Comparison of ENCODE assay signal across 1 cellular context in the genomic region with DNA sequence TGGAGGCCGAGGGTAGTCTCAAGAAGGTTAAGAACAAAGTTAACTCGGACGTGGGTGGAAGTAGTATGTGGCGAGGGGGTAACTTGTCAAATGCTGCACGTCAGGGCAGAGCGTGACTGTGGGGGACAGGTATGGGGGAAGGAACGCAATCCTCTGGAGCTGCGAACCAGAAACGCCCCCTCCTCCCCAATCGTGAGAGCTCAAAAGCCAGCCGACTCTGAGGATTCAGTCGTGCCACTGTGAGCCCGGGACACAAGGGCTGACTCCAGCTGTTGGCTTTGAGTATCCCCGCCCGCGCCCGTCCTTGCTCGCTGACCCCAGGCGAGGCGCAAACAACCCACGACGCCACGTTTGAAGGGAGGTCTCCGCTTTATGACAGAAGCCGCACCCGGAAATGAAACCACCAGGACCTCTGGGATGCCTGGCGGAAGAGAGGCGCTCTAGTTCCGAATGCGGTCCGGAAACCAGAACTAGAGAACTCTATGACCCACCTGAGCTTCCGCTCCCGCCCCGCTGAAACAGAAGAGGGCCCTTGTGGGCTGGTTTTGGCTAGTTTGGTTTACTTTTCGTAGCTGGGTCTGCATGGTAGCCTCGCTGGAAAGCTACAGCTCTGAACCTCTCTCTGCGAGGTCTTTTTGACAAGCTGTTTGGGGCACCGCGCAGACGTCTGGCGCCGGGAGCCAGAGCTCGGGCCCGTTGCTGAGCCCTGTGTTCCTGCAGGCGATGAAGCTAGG.
TF ChIP-seq lines count a peak whose summit lies in the region.

Gene PEX12 (minus strand): TSS at position 377 of the 734 bp plus-strand sequence. CDS start 550 bp downstream, outside the sequence.

TF ChIP-seq in HepG2, 621 proteins besides CTCF, POLR2A, EP300 and RAD21 (continued from another document and continues in another):
- TF ChIP-seq, protein P1, sequence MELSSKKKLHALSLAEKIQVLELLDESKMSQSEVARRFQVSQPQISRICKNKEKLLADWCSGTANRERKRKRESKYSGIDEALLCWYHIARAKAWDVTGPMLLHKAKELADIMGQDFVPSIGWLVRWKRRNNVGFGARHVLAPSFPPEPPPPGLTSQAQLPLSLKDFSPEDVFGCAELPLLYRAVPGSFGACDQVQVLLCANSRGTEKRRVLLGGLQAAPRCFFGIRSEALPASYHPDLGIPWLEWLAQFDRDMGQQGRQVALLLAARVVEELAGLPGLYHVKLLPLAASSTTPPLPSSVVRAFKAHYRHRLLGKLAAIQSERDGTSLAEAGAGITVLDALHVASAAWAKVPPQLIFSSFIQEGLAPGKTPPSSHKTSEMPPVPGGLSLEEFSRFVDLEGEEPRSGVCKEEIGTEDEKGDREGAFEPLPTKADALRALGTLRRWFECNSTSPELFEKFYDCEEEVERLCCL (CRISPR knock-in tag; IDR thresholded peaks at IDR 0.05; ENCODE audit: borderline replicate concordance): peak; percentile 69; the same call in 1 of the 2 replicates
- TF ChIP-seq ZNF451 (CRISPR knock-in tag; IDR thresholded peaks at IDR 0.05): no peak
- TF ChIP-seq NR2C2 (CRISPR knock-in tag; IDR thresholded peaks at IDR 0.05; ENCODE audit: borderline replicate concordance): peak; percentile 99
- peak; percentile 85; the same call in 1 of the 2 replicates for TF ChIP-seq ZNF782 (CRISPR knock-in tag; IDR thresholded peaks at IDR 0.05; ENCODE audit: borderline replicate concordance)
- TF ChIP-seq NCOA5 (CRISPR knock-in tag; IDR thresholded peaks at IDR 0.05): no peak
- no peak for TF ChIP-seq PRDM15 (CRISPR knock-in tag; IDR thresholded peaks at IDR 0.05)
- 0 out of 2 replicates have a peak, but pooled peaks have one; percentile 45 for TF ChIP-seq ZNF570 (CRISPR knock-in tag; IDR thresholded peaks at IDR 0.05; ENCODE audit: borderline replicate concordance)
- no peak for TF ChIP-seq NCOA2 (CRISPR knock-in tag; IDR thresholded peaks at IDR 0.05)
- TF ChIP-seq, protein P2, sequence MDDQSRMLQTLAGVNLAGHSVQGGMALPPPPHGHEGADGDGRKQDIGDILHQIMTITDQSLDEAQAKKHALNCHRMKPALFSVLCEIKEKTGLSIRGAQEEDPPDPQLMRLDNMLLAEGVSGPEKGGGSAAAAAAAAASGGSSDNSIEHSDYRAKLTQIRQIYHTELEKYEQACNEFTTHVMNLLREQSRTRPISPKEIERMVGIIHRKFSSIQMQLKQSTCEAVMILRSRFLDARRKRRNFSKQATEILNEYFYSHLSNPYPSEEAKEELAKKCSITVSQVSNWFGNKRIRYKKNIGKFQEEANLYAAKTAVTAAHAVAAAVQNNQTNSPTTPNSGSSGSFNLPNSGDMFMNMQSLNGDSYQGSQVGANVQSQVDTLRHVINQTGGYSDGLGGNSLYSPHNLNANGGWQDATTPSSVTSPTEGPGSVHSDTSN (CRISPR knock-in tag; IDR thresholded peaks at IDR 0.05; ENCODE audit: borderline replicate concordance): 0 out of 2 replicates have a peak, but pooled peaks have one; percentile 22
- TF ChIP-seq ZFY (CRISPR knock-in tag; IDR thresholded peaks at IDR 0.05): peak; percentile 93
- TF ChIP-seq SRSF1 (optimal IDR thresholded peaks at IDR 0.05; ENCODE audit: low read depth, low read length): no peak
- TF ChIP-seq ZFP90 (CRISPR knock-in tag; IDR thresholded peaks at IDR 0.05; ENCODE audit: borderline replicate concordance): 0 out of 2 replicates have a peak, but pooled peaks have one; percentile 53
- peak; percentile 77; the same call in 1 of the 2 replicates for TF ChIP-seq GTF3A (CRISPR knock-in tag; conservative IDR thresholded peaks at IDR 0.05)
- TF ChIP-seq, protein P3, sequence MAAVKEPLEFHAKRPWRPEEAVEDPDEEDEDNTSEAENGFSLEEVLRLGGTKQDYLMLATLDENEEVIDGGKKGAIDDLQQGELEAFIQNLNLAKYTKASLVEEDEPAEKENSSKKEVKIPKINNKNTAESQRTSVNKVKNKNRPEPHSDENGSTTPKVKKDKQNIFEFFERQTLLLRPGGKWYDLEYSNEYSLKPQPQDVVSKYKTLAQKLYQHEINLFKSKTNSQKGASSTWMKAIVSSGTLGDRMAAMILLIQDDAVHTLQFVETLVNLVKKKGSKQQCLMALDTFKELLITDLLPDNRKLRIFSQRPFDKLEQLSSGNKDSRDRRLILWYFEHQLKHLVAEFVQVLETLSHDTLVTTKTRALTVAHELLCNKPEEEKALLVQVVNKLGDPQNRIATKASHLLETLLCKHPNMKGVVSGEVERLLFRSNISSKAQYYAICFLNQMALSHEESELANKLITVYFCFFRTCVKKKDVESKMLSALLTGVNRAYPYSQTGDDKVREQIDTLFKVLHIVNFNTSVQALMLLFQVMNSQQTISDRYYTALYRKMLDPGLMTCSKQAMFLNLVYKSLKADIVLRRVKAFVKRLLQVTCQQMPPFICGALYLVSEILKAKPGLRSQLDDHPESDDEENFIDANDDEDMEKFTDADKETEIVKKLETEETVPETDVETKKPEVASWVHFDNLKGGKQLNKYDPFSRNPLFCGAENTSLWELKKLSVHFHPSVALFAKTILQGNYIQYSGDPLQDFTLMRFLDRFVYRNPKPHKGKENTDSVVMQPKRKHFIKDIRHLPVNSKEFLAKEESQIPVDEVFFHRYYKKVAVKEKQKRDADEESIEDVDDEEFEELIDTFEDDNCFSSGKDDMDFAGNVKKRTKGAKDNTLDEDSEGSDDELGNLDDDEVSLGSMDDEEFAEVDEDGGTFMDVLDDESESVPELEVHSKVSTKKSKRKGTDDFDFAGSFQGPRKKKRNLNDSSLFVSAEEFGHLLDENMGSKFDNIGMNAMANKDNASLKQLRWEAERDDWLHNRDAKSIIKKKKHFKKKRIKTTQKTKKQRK (IDR thresholded peaks at IDR 0.05; ENCODE audit: low read length): no peak
- TF ChIP-seq ZNF335 (CRISPR knock-in tag; IDR thresholded peaks at IDR 0.05): peak; percentile 90
- 0 out of 2 replicates have a peak, but pooled peaks have one; percentile 50 for TF ChIP-seq ZNF703 (CRISPR knock-in tag; IDR thresholded peaks at IDR 0.05; ENCODE audit: borderline replicate concordance)
- TF ChIP-seq, protein P4, sequence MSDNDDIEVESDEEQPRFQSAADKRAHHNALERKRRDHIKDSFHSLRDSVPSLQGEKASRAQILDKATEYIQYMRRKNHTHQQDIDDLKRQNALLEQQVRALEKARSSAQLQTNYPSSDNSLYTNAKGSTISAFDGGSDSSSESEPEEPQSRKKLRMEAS (IDR thresholded peaks at IDR 0.05): peak; percentile 85
- TF ChIP-seq, protein P5, sequence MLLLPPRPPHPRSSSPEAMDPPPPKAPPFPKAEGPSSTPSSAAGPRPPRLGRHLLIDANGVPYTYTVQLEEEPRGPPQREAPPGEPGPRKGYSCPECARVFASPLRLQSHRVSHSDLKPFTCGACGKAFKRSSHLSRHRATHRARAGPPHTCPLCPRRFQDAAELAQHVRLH (CRISPR knock-in tag; IDR thresholded peaks at IDR 0.05; ENCODE audit: borderline replicate concordance, low read depth): peak; percentile 80; the same call in 1 of the 2 replicates
- TF ChIP-seq SPEN (CRISPR knock-in tag; IDR thresholded peaks at IDR 0.05; ENCODE audit: low read depth): peak; percentile 95
- TF ChIP-seq AHDC1 (CRISPR knock-in tag; IDR thresholded peaks at IDR 0.05; ENCODE audit: borderline replicate concordance): no peak
- no peak for TF ChIP-seq FLYWCH1 (CRISPR knock-in tag; IDR thresholded peaks at IDR 0.05)
- TF ChIP-seq IKZF1 (IDR thresholded peaks at IDR 0.05): no peak
- TF ChIP-seq, protein P6, sequence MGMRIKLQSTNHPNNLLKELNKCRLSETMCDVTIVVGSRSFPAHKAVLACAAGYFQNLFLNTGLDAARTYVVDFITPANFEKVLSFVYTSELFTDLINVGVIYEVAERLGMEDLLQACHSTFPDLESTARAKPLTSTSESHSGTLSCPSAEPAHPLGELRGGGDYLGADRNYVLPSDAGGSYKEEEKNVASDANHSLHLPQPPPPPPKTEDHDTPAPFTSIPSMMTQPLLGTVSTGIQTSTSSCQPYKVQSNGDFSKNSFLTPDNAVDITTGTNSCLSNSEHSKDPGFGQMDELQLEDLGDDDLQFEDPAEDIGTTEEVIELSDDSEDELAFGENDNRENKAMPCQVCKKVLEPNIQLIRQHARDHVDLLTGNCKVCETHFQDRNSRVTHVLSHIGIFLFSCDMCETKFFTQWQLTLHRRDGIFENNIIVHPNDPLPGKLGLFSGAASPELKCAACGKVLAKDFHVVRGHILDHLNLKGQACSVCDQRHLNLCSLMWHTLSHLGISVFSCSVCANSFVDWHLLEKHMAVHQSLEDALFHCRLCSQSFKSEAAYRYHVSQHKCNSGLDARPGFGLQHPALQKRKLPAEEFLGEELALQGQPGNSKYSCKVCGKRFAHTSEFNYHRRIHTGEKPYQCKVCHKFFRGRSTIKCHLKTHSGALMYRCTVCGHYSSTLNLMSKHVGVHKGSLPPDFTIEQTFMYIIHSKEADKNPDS (CRISPR knock-in tag; IDR thresholded peaks at IDR 0.05): peak; percentile 89; the same call in 1 of the 2 replicates
- TF ChIP-seq RFXAP (CRISPR knock-in tag; IDR thresholded peaks at IDR 0.05; ENCODE audit: borderline replicate concordance): peak; percentile 69; the same call in 1 of the 2 replicates
- no peak for TF ChIP-seq ZNF737 (CRISPR knock-in tag; IDR thresholded peaks at IDR 0.05; ENCODE audit: borderline replicate concordance)
- peak; percentile 86 for TF ChIP-seq ZNF143 (CRISPR knock-in tag; IDR thresholded peaks at IDR 0.05)
- peak; percentile 39; the same call in 1 of the 2 replicates for TF ChIP-seq BCL6 (CRISPR knock-in tag; IDR thresholded peaks at IDR 0.05)
- TF ChIP-seq ZMYM4 (CRISPR knock-in tag; IDR thresholded peaks at IDR 0.05): peak; percentile 94
- TF ChIP-seq ZNF713 (CRISPR knock-in tag; IDR thresholded peaks at IDR 0.05): no peak
- TF ChIP-seq ZFP1 (CRISPR knock-in tag; IDR thresholded peaks at IDR 0.05): no peak
- TF ChIP-seq PHF21A (CRISPR knock-in tag; IDR thresholded peaks at IDR 0.05): peak; percentile 75; the same call in 1 of the 2 replicates
- no peak for TF ChIP-seq SMC3 (IDR thresholded peaks at IDR 0.05; ENCODE audit: low read length)
- TF ChIP-seq PLRG1 (conservative IDR thresholded peaks at IDR 0.05): no peak
- no peak for TF ChIP-seq ZNF619 (CRISPR knock-in tag; IDR thresholded peaks at IDR 0.05)
- peak; percentile 77; the same call in 1 of the 2 replicates for TF ChIP-seq ZBTB20 (CRISPR knock-in tag; IDR thresholded peaks at IDR 0.05; ENCODE audit: borderline replicate concordance, low read depth)
- no peak for TF ChIP-seq ATF7-NPFF (CRISPR knock-in tag; IDR thresholded peaks at IDR 0.05; ENCODE audit: low read depth)
- TF ChIP-seq ZNF468 (CRISPR knock-in tag; IDR thresholded peaks at IDR 0.05): no peak
- TF ChIP-seq TFAP4 (IDR thresholded peaks at IDR 0.05; ENCODE audit: borderline replicate concordance, low read depth): peak; percentile 64; the same call in 1 of the 2 replicates
